In genomic region chr10:34206602-34207268, GRCh38 we compare ENCODE assay signal across 22 cellular contexts.
"Had no signal": no experiment of that assay in that cellular context is flagged by ENCODE, and none has a peak within 500 bp of the region (broad histone marks: within the 10 kb centered on the region; RNA-seq: fewer than 3 reads in every experiment).

No MANE protein-coding gene starts in this region.

- H3K27me3 ChIP-seq: body of pancreas, heart right ventricle, suprapubic skin had no signal

- H3K36me3 Mint-ChIP-seq: immature natural killer cell; naive thymus-derived CD8-positive, alpha-beta T cell had no signal

- H3K9me3 Mint-ChIP-seq: activated B cell treated with CpG ODN at 0.5 μM for 24 hours; activated CD8-positive, alpha-beta T cell treated with anti-CD3 and anti-CD28 coated beads for 36 hours; activated T-helper 2 cell treated with anti-CD3 and anti-CD28 coated beads, Interferon-gamma antibody, Interleukin-2, Interleukin-4, amounts not matched to agents 10 μg/mL and 5 μg/mL and 100 μg/mL, durations not matched to agents 14 hours and 24 hours and 36 hours; naive thymus-derived CD8-positive, alpha-beta T cell; stimulated activated naive CD8-positive, alpha-beta T cell treated with anti-CD3 and anti-CD28 coated beads, Interleukin-15, Interleukin-2, amounts not matched to agents 100 ng/mL and 50 ng/mL, for 24 hours had no signal

- H3K36me3 ChIP-seq: heart right ventricle, suprapubic skin had no signal

- ATAC-seq: activated CD8-positive, alpha-beta T cell treated with anti-CD3 and anti-CD28 coated beads for 36 hours; body of pancreas; esophagus mucosa; heart right ventricle; left ventricle myocardium superior; naive thymus-derived CD8-positive, alpha-beta T cell had no signal

- H3K4me1 ChIP-seq: body of pancreas, heart right ventricle, suprapubic skin had no signal

- H3K27ac ChIP-seq: body of pancreas, coronary artery, heart right ventricle, suprapubic skin had no signal

- H3K27me3 Mint-ChIP-seq: activated B cell treated with CpG ODN at 0.5 μM for 24 hours; activated CD8-positive, alpha-beta T cell treated with anti-CD3 and anti-CD28 coated beads for 36 hours; stimulated activated naive CD8-positive, alpha-beta T cell treated with anti-CD3 and anti-CD28 coated beads, Interleukin-15, Interleukin-2, amounts not matched to agents 100 ng/mL and 50 ng/mL, for 24 hours had no signal

- H3K4me3 Mint-ChIP-seq: activated B cell treated with CpG ODN at 0.5 μM for 24 hours; activated CD8-positive, alpha-beta T cell treated with anti-CD3 and anti-CD28 coated beads for 36 hours; stimulated activated naive CD8-positive, alpha-beta T cell treated with anti-CD3 and anti-CD28 coated beads, Interleukin-15, Interleukin-2, amounts not matched to agents 100 ng/mL and 50 ng/mL, for 24 hours had no signal

- H3K4me1 Mint-ChIP-seq: activated B cell treated with CpG ODN at 0.5 μM for 24 hours had no signal

- DNase-seq: activated B cell treated with CpG ODN at 0.5 μM for 24 hours; activated CD4-positive, alpha-beta T cell treated with anti-CD3 and anti-CD28 coated beads for 48 hours; activated CD8-positive, alpha-beta T cell treated with anti-CD3 and anti-CD28 coated beads for 36 hours; activated naive CD4-positive, alpha-beta T cell treated with Interleukin-2 at 50 U/mL for 16 hours; activated T-cell treated with anti-CD3 and anti-CD28 coated beads, Interleukin-2, amount 50 U/mL, for 1 hour; body of pancreas; central memory CD4-positive, alpha-beta T cell; heart right ventricle; immature natural killer cell; kidney glomerular epithelial cell; left ventricle myocardium superior; naive thymus-derived CD8-positive, alpha-beta T cell; nucleus accumbens; stimulated activated CD4-positive, alpha-beta T cell treated with anti-CD3 and anti-CD28 coated beads, Interleukin-2, amount 100 ng/mL, for 24 hours; T-helper 1 cell; T-helper 9 cell; trophoblast cell had no signal

- H3K27ac Mint-ChIP-seq: activated B cell treated with CpG ODN at 0.5 μM for 24 hours; activated CD8-positive, alpha-beta T cell treated with anti-CD3 and anti-CD28 coated beads for 36 hours; activated T-helper 2 cell treated with anti-CD3 and anti-CD28 coated beads, Interferon-gamma antibody, Interleukin-2, Interleukin-4, amounts not matched to agents 10 μg/mL and 5 μg/mL and 100 μg/mL, durations not matched to agents 14 hours and 24 hours and 36 hours; immature natural killer cell; stimulated activated naive CD8-positive, alpha-beta T cell treated with anti-CD3 and anti-CD28 coated beads, Interleukin-15, Interleukin-2, amounts not matched to agents 100 ng/mL and 50 ng/mL, for 24 hours had no signal

- H3K9me3 ChIP-seq: body of pancreas, heart right ventricle, suprapubic skin had no signal

- H3K4me3 ChIP-seq: body of pancreas, coronary artery, heart right ventricle, suprapubic skin had no signal
